Comparison of ENCODE assay signal across 26 cellular contexts in genomic region chr22:45149671-45150070, GRCh38.
"Had no signal": no experiment of that assay in that cellular context is flagged by ENCODE, and none has a peak within 500 bp of the region (broad histone marks: within the 10 kb centered on the region; RNA-seq: fewer than 3 reads in every experiment).

No MANE protein-coding gene starts in this region.

- ATAC-seq: activated CD4-positive, CD25-positive, alpha-beta regulatory T cell treated with anti-CD3 and anti-CD28 coated beads, Interleukin-2, amount 50 U/mL, for 24 hours; activated CD8-positive, alpha-beta memory T cell treated with anti-CD3 and anti-CD28 coated beads, Interleukin-2, amount 10 ng/mL, durations not matched to agents 7 days and 5 days; activated CD8-positive, alpha-beta T cell treated with anti-CD3 and anti-CD28 coated beads for 36 hours; activated naive CD8-positive, alpha-beta T cell treated with anti-CD3 and anti-CD28 coated beads, Interleukin-2, amount 50 U/mL, for 24 hours; foreskin keratinocyte; natural killer cell; pancreas; psoas muscle had no signal

- H3K4me3 ChIP-seq: hepatocyte, left ventricle myocardium inferior, pancreas, psoas muscle, right atrium auricular region, thoracic aorta had no signal

- DNase-seq: activated CD4-positive, alpha-beta T cell treated with anti-CD3 and anti-CD28 coated beads, Interleukin-2, amount 10 ng/mL, durations not matched to agents 24 days and 14 days; activated CD8-positive, alpha-beta T cell treated with anti-CD3 and anti-CD28 coated beads for 36 hours; activated gamma-delta T cell; activated naive CD4-positive, alpha-beta T cell treated with anti-CD3 and anti-CD28 coated beads, Interleukin-2, amount 50 U/mL, for 16 hours; activated naive CD8-positive, alpha-beta T cell treated with anti-CD3 and anti-CD28 coated beads, Interleukin-2, amount 50 U/mL, for 24 hours; activated T-cell treated with anti-CD3 and anti-CD28 coated beads for 4 hours; aorta; brain microvascular endothelial cell; caudate nucleus; effector memory CD4-positive, alpha-beta T cell; foreskin keratinocyte; immature natural killer cell; kidney glomerular epithelial cell; left ventricle myocardium inferior; mammary epithelial cell; midbrain; natural killer cell; pancreas; psoas muscle; stimulated activated CD4-positive, alpha-beta T cell treated with anti-CD3 and anti-CD28 coated beads, Interleukin-4, amount 100 ng/mL, for 24 hours; stimulated activated naive CD4-positive, alpha-beta T cell treated with Interleukin-2 at 50 U/mL for 16 hours had no signal
